Comparison of ENCODE assay signal across 1 cellular context in the genomic region with DNA sequence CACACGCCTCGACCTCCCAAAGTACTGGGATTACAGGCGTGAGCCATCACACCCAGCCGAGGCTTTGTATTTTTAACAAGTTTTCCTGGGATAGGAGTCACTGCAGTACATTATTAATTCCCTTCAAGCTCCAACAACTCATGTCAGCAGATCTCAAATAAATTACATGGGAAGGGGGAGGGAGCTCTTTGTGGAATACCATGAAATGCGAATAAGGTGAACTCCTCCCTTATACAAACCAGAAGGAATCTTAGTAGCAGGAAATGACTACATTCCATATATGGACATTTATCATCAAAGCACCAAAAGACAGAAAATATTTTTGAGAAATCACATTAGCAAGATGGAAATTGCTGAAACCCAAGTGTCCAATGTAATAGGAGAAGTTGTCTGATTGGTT.
TF ChIP-seq lines count a peak whose summit lies in the region.

No MANE protein-coding gene starts in this region.

TF ChIP-seq in IMR-90, 13 proteins besides CTCF, POLR2A, EP300 and RAD21:
- TF ChIP-seq CHD1 (IDR thresholded peaks at IDR 0.05; ENCODE audit: low read depth, low read length) = no peak
- no peak for TF ChIP-seq MAZ (IDR thresholded peaks at IDR 0.05; ENCODE audit: borderline replicate concordance, low read depth, low read length)
- TF ChIP-seq, protein P1, sequence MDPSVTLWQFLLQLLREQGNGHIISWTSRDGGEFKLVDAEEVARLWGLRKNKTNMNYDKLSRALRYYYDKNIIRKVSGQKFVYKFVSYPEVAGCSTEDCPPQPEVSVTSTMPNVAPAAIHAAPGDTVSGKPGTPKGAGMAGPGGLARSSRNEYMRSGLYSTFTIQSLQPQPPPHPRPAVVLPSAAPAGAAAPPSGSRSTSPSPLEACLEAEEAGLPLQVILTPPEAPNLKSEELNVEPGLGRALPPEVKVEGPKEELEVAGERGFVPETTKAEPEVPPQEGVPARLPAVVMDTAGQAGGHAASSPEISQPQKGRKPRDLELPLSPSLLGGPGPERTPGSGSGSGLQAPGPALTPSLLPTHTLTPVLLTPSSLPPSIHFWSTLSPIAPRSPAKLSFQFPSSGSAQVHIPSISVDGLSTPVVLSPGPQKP (IDR thresholded peaks at IDR 0.05; ENCODE audit: borderline replicate concordance, low read depth, low read length) = no peak
